Comparison of ENCODE assay signal across 19 cellular contexts in the genomic region with DNA sequence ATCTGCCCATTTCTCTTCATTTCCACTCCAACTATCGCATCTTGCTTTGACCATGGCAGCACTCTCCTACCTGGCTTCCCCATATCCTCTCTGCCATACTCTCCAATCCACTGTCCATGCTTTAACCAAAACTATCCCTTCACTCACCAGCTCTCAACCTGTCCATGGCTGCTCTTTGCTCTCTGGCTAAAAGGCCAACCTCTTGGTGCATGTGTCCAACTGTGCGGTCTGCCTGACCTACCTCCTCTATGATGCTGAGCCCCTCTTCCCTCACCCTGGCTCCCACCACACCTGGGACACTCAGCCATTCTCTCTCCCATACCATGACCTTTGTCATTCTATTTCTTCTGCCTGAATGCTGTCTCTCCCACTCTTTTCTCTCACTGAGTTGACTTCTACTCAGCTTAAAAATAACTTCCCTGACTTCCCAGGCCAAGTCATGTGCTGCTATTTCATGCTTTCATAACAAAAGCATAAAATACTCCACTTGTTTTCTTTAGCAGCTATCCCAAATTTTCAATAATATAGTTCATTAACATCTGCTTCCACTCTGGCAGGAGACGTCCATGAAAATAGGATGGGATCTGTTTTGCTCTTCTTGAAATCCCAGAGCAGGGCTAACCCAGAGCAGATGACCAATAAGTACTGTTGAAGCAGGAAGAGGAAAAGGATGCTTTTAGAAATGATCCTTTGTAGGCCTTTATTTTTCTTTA.
"Had no signal": no experiment of that assay in that cellular context is flagged by ENCODE, and none has a peak within 500 bp of the region (broad histone marks: within the 10 kb centered on the region; RNA-seq: fewer than 3 reads in every experiment).

No MANE protein-coding gene starts in this region.

- H2AFZ ChIP-seq: neural progenitor cell had no signal

- H3K27ac ChIP-seq: adrenal gland, dorsolateral prefrontal cortex, neural progenitor cell, SJSA1, WERI-Rb-1 had no signal

- H3K4me3 ChIP-seq: adrenal gland, dorsolateral prefrontal cortex, esophagus muscularis mucosa, neural progenitor cell, SJSA1, skin epidermis, stomach, thyroid gland had no signal

- H3K9me3 Mint-ChIP-seq: activated CD4-positive, alpha-beta T cell treated with anti-CD3 and anti-CD28 coated beads, Interleukin-2, amount 10 ng/mL, durations not matched to agents 7 days and 5 days; activated naive CD4-positive, alpha-beta T cell treated with anti-CD3 and anti-CD28 coated beads for 36 hours; brain had no signal

- H3K4me3 Mint-ChIP-seq: activated CD4-positive, alpha-beta T cell treated with anti-CD3 and anti-CD28 coated beads, Interleukin-2, amount 10 ng/mL, durations not matched to agents 7 days and 5 days; activated naive CD4-positive, alpha-beta T cell treated with anti-CD3 and anti-CD28 coated beads for 36 hours; activated T-helper 17 cell treated with anti-CD3 and anti-CD28 coated beads, Interleukin-2, amount 50 U/mL, for 72 hours; brain; neural progenitor cell had no signal

- H3K4me2 ChIP-seq: neural progenitor cell had no signal

- DNase-seq: activated CD4-positive, alpha-beta T cell treated with anti-CD3 and anti-CD28 coated beads, Interleukin-2, amount 10 ng/mL, durations not matched to agents 7 days and 5 days; activated naive CD4-positive, alpha-beta T cell treated with anti-CD3 and anti-CD28 coated beads for 36 hours; activated T-cell treated with anti-CD3 and anti-CD28 coated beads for 4 hours; adrenal gland; cerebellar nuclear complex; dorsolateral prefrontal cortex; hippocampal formation; retina; stimulated activated CD4-positive, alpha-beta T cell treated with anti-CD3 and anti-CD28 coated beads, Interleukin-4, amount 100 ng/mL, for 4 hours; stomach; T-helper 9 cell; thyroid gland; WERI-Rb-1 had no signal

- H3K9ac ChIP-seq: neural progenitor cell had no signal

- H3K27me3 Mint-ChIP-seq: activated T-helper 17 cell treated with anti-CD3 and anti-CD28 coated beads, Interleukin-2, amount 50 U/mL, for 72 hours had no signal

- H3K4me1 ChIP-seq: adrenal gland, neural progenitor cell, SJSA1, stomach had no signal

- H3K36me3 ChIP-seq: adrenal gland, esophagus muscularis mucosa, neural progenitor cell, SJSA1, stomach, thyroid gland, WERI-Rb-1 had no signal

- H3K9me3 ChIP-seq: adrenal gland, esophagus muscularis mucosa, SJSA1, stomach, thyroid gland had no signal

- H3K27me3 ChIP-seq: adrenal gland, dorsolateral prefrontal cortex, esophagus muscularis mucosa, neural progenitor cell, SJSA1, stomach, thyroid gland had no signal

- H3K27ac Mint-ChIP-seq: activated CD4-positive, alpha-beta T cell treated with anti-CD3 and anti-CD28 coated beads, Interleukin-2, amount 10 ng/mL, durations not matched to agents 7 days and 5 days; activated naive CD4-positive, alpha-beta T cell treated with anti-CD3 and anti-CD28 coated beads for 36 hours; activated T-helper 17 cell treated with anti-CD3 and anti-CD28 coated beads, Interleukin-2, amount 50 U/mL, for 72 hours; neural progenitor cell had no signal

- H3K4me1 Mint-ChIP-seq: activated CD4-positive, alpha-beta T cell treated with anti-CD3 and anti-CD28 coated beads, Interleukin-2, amount 10 ng/mL, durations not matched to agents 7 days and 5 days; brain; neural progenitor cell had no signal

- ATAC-seq: activated T-helper 17 cell treated with anti-CD3 and anti-CD28 coated beads, Interleukin-2, amount 50 U/mL, for 72 hours had no signal
